Comparison of ENCODE assay signal across 1 cellular context in the genomic region with DNA sequence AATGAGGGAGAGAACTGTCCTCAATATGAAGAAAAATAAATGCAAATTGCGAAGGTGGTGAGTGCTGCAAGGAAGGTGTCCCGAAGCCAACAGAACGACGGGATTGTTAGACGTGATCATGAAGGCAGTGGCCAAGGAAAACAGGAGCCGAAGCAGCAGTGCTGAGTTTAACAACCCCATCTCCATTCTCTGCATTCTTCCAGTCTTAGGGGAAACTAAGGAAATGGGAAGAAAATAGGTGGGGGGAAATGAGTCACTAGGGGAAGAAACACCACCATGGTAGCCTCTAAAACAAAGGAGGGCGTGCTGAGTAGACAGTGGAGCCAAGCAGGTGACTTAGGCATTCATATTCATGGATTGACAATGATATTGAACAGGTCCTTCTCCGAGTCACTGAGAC.
TF ChIP-seq lines count a peak whose summit lies in the region.

No MANE protein-coding gene starts in this region.

TF ChIP-seq in H1, 55 proteins besides CTCF, POLR2A, EP300 and RAD21:
- no peak for TF ChIP-seq CHD1 (IDR thresholded peaks at IDR 0.05; ENCODE audit: low read depth, low read length)
- TF ChIP-seq GABPA (IDR thresholded peaks at IDR 0.05; ENCODE audit: borderline replicate concordance, insufficient read depth, low read length), result no peak
- no peak for TF ChIP-seq PHF8 (conservative IDR thresholded peaks at IDR 0.05; ENCODE audit: low read depth, low read length)
- TF ChIP-seq ASH2L (IDR thresholded peaks at IDR 0.05; ENCODE audit: low read length), result no peak
- TF ChIP-seq SIN3A (conservative IDR thresholded peaks at IDR 0.05 in 1 of 2, IDR thresholded peaks at IDR 0.05 in 1 of 2; ENCODE audit: low read depth in 1 of 2, low read length in 2 of 2), result no peak
- TF ChIP-seq HDAC6 (IDR thresholded peaks at IDR 0.05; ENCODE audit: low read depth, low read length), result no peak
- TF ChIP-seq RFX5 (IDR thresholded peaks at IDR 0.05; ENCODE audit: borderline replicate concordance, low read depth, low read length), result no peak
- TF ChIP-seq NRF1 (IDR thresholded peaks at IDR 0.05; ENCODE audit: low read depth, low read length), result no peak
- TF ChIP-seq RNF2 (IDR thresholded peaks at IDR 0.05; ENCODE audit: borderline replicate concordance, low read depth, low read length, missing control alignments, poor library complexity, severe bottlenecking), result no peak
- no peak for TF ChIP-seq BCL11A (IDR thresholded peaks at IDR 0.05; ENCODE audit: low read depth in 2 of 2, low read length in 2 of 2)
- no peak for TF ChIP-seq TCF12 (IDR thresholded peaks at IDR 0.05; ENCODE audit: low read depth, low read length)
- TF ChIP-seq BACH1 (IDR thresholded peaks at IDR 0.05; ENCODE audit: low read length), result no peak
- no peak for TF ChIP-seq YY1 (IDR thresholded peaks at IDR 0.05; ENCODE audit: low read depth, low read length)
- TF ChIP-seq JUND (IDR thresholded peaks at IDR 0.05; ENCODE audit: low read length), result no peak
